8 cellular contexts compared by ENCODE assay signal in genomic region chr11:57482782-57483569, GRCh38. TPM values are rescaled to one million over a fixed set of nuclear protein-coding genes. Genes with fewer than 3 reads are reported as not detected.
DNase-seq lines count a peak whose midpoint lies in the region; ATAC-seq and TF ChIP-seq lines count a peak whose summit lies in the region.

No MANE protein-coding gene starts in this region.

- no peaks in the 10 kb centered on the region for H3K27me3 ChIP-seq in GM06990 (replicated peaks; ENCODE audit: control insufficient read depth, insufficient read depth, low read length)
- peaks cover 9% of the 10 kb centered on the region for H3K27me3 ChIP-seq in brain microvascular endothelial cell (replicated peaks)

- peak; percentile 48 for ATAC-seq in HG03457 (IDR thresholded peaks at IDR 0.05; ENCODE audit: unreplicated experiment)
- ATAC-seq in left colon: peak; percentile 61
- no peak for ATAC-seq in GM19035 (IDR thresholded peaks at IDR 0.05; ENCODE audit: unreplicated experiment)
- no peak for ATAC-seq in GM21447 (IDR thresholded peaks at IDR 0.05; ENCODE audit: unreplicated experiment)

- intact Hi-C loops in left colon (cut with DNase I, micrococcal nuclease): no loop called here

- TF ChIP-seq CTCF in GM06990 (IDR thresholded peaks at IDR 0.05; ENCODE audit: insufficient read depth, low read length, poor library complexity, severe bottlenecking) (peak; percentile 46), brain microvascular endothelial cell (IDR thresholded peaks at IDR 0.05; ENCODE audit: low read depth, low read length, missing control alignments) (peak; percentile 60)

- in situ Hi-C loops in brain microvascular endothelial cell (cut with HindIII; ENCODE audit: low pct_ligation_motif_present, low sequenced_read_pairs): no loop called here

- DNase-seq in GM06990 (ENCODE audit: extremely low read depth, insufficient read length) (peak; percentile 70), T-helper 22 cell (ENCODE audit: low read depth) (peak; percentile 14), brain microvascular endothelial cell (peak; percentile 5), left colon (peak in 1 of 2 donors; percentile 47)
- DNase-seq in stimulated activated CD8-positive, alpha-beta memory T cell treated with anti-CD3 and anti-CD28 coated beads, Interleukin-15, amount 100 ng/mL, for 24 hours (ENCODE audit: low read depth): peak; percentile 58

- no peak overlapping the region for H3K27ac ChIP-seq in brain microvascular endothelial cell

- H3K36me3 ChIP-seq in GM06990 (ENCODE audit: control insufficient read depth, insufficient read depth, low read length) (no peaks in the 10 kb centered on the region; the same call in 1 of the 2 replicates), brain microvascular endothelial cell (replicated peaks) (no peaks in the 10 kb centered on the region)

- H3K4me3 ChIP-seq in GM06990 (replicated peaks; ENCODE audit: low read depth, low read length) (no peak overlapping the region; the same call in 1 of the 2 replicates), brain microvascular endothelial cell (ENCODE audit: low read depth, low read length) (peak overlapping the region; percentile 49)

RNA-seq across cellular contexts. Expression of gene RTN4RL2, which starts 22.6 kb away (rescaled TPM):
- under 1 TPM; 0.67 to 0.98 TPM for total RNA-seq in left colon

RNA-seq across cellular contexts. Expression of gene SLC43A1, which starts 32.5 kb away (rescaled TPM):
- total RNA-seq in left colon: 1 to 10 TPM; 7.1 to 9.6 TPM

RNA-seq across cellular contexts. Expression of gene TIMM10, which starts 47.6 kb away (rescaled TPM):
- 10 to 100 TPM; 28.6 to 47.4 TPM for total RNA-seq in left colon

RNA-seq across cellular contexts. Expression of gene SMTNL1, which starts 54.4 kb away (rescaled TPM):
- not detected for total RNA-seq in left colon

RNA-seq across cellular contexts. Expression of gene SLC43A3, which starts 56.1 kb away (rescaled TPM):
- 1 to 10 TPM; 6.9 to 9.6 TPM for total RNA-seq in left colon

Comparison
In these comparisons a context has a peak if more than half of its experiments do, and no peak if none do; other contexts are left out.
1. ATAC-seq: peak in HG03457 (single experiment) and left colon (single experiment); none in GM19035 (single experiment) and GM21447 (single experiment).